ENCODE assay signal across 8 cellular contexts in genomic region chr20:1894951-1895673, GRCh38. TPM values are rescaled to one million over a fixed set of nuclear protein-coding genes. Genes with fewer than 3 reads are reported as not detected.
DNase-seq lines count a peak whose midpoint lies in the region; ATAC-seq and TF ChIP-seq lines count a peak whose summit lies in the region.

Gene SIRPA (plus strand): TSS chr20:1895407. CDS start chr20:1895448, 41 bp downstream.

- DNase-seq in H4 (ENCODE audit: low spot score): peak; percentile 30
- DNase-seq in RPMI8226: peak; percentile 64
- DNase-seq in left lobe of liver (ENCODE audit: low spot score): peak; percentile 68
- no peak for DNase-seq in stimulated activated effector memory CD8-positive, alpha-beta T cell treated with anti-CD3 and anti-CD28 coated beads, Interleukin-12 subunit alpha, Interleukin-12 subunit beta, amount 100 ng/mL, for 72 hours (ENCODE audit: low spot score in 2 of 2)
- no peak for DNase-seq in HUDEP-2 (lab: John Stamatoyannopoulos, UW; ENCODE audit: unreplicated experiment in 76 of 76)

- no peaks in the 10 kb centered on the region for H3K9me3 Mint-ChIP-seq in stimulated activated effector memory CD8-positive, alpha-beta T cell treated with anti-CD3 and anti-CD28 coated beads, Interleukin-12 subunit alpha, Interleukin-12 subunit beta, amount 100 ng/mL, for 72 hours

- peak within 1 kb of the TSS; percentile 61 to 75 for H3K9ac ChIP-seq in duodenal mucosa (ENCODE audit: low read depth in 1 of 2, low read length in 2 of 2)

- H3K36me3 Mint-ChIP-seq in stimulated activated effector memory CD8-positive, alpha-beta T cell treated with anti-CD3 and anti-CD28 coated beads, Interleukin-12 subunit alpha, Interleukin-12 subunit beta, amount 100 ng/mL, for 72 hours: no peaks in the 10 kb centered on the region

- no peak for TF ChIP-seq CTCF in C4-2B (conservative IDR thresholded peaks at IDR 0.05)

- H3K9me3 ChIP-seq in duodenal mucosa (ENCODE audit: control insufficient read depth in 1 of 2, low read length in 2 of 2): no peaks in the 10 kb centered on the region

- peaks cover 6% of the 10 kb centered on the region for H3K4me1 Mint-ChIP-seq in stimulated activated effector memory CD8-positive, alpha-beta T cell treated with anti-CD3 and anti-CD28 coated beads, Interleukin-12 subunit alpha, Interleukin-12 subunit beta, amount 100 ng/mL, for 72 hours

- H3K4me3 Mint-ChIP-seq in stimulated activated effector memory CD8-positive, alpha-beta T cell treated with anti-CD3 and anti-CD28 coated beads, Interleukin-12 subunit alpha, Interleukin-12 subunit beta, amount 100 ng/mL, for 72 hours: peak within 1 kb of the TSS; percentile 51

- H3K27ac ChIP-seq in C4-2B (peak within 1 kb of the TSS; percentile 67), duodenal mucosa (ENCODE audit: low read depth, low read length) (peak within 1 kb of the TSS; percentile 71)

- peaks cover 20 to 24% of the 10 kb centered on the region in 2 donors for H3K4me1 ChIP-seq in duodenal mucosa (ENCODE audit: control insufficient read depth in 1 of 2, insufficient read depth in 2 of 2, low read length in 2 of 2)

- peak within 1 kb of the TSS; percentile 74 to 76 for H3K4me3 ChIP-seq in duodenal mucosa (ENCODE audit: low read depth in 1 of 2, low read length in 2 of 2)

- no peaks in the 10 kb centered on the region for H3K27me3 ChIP-seq in duodenal mucosa (ENCODE audit: control insufficient read depth in 1 of 2, insufficient read depth in 2 of 2, low read length in 2 of 2)

- H3K36me3 ChIP-seq in duodenal mucosa (ENCODE audit: control insufficient read depth in 1 of 2, insufficient read depth in 2 of 2, low read length in 2 of 2): no peaks in the 10 kb centered on the region

- ATAC-seq in left lobe of liver (peak; percentile 37), HG03159 (IDR thresholded peaks at IDR 0.05; ENCODE audit: unreplicated experiment) (no peak)
- no peak for ATAC-seq in stimulated activated effector memory CD8-positive, alpha-beta T cell treated with anti-CD3 and anti-CD28 coated beads, Interleukin-12 subunit alpha, Interleukin-12 subunit beta, amount 100 ng/mL, for 72 hours

- H3K27ac Mint-ChIP-seq in stimulated activated effector memory CD8-positive, alpha-beta T cell treated with anti-CD3 and anti-CD28 coated beads, Interleukin-12 subunit alpha, Interleukin-12 subunit beta, amount 100 ng/mL, for 72 hours: no peak within 1 kb of the TSS

RNA-seq across cellular contexts. Expression of gene SIRPA, which starts in this region (rescaled TPM):
- 6.8 and 10.6 TPM in 2 replicates for total RNA-seq in H4 (2014; rRNA removed; shearing (Covaris generic))
- total RNA-seq in left lobe of liver: 35.9 TPM

Comparison
In these comparisons a context has a peak if more than half of its experiments do, and no peak if none do; other contexts are left out.
1. DNase-seq: peak in H4 (single experiment), RPMI8226 (single experiment) and left lobe of liver (single experiment); none in stimulated activated effector memory CD8-positive, alpha-beta T cell treated with anti-CD3 and anti-CD28 coated beads, Interleukin-12 subunit alpha, Interleukin-12 subunit beta, amount 100 ng/mL, for 72 hours (0 of 2) and HUDEP-2 (0 of 76).